ENCODE assay signal across 8 cellular contexts in the genomic region with DNA sequence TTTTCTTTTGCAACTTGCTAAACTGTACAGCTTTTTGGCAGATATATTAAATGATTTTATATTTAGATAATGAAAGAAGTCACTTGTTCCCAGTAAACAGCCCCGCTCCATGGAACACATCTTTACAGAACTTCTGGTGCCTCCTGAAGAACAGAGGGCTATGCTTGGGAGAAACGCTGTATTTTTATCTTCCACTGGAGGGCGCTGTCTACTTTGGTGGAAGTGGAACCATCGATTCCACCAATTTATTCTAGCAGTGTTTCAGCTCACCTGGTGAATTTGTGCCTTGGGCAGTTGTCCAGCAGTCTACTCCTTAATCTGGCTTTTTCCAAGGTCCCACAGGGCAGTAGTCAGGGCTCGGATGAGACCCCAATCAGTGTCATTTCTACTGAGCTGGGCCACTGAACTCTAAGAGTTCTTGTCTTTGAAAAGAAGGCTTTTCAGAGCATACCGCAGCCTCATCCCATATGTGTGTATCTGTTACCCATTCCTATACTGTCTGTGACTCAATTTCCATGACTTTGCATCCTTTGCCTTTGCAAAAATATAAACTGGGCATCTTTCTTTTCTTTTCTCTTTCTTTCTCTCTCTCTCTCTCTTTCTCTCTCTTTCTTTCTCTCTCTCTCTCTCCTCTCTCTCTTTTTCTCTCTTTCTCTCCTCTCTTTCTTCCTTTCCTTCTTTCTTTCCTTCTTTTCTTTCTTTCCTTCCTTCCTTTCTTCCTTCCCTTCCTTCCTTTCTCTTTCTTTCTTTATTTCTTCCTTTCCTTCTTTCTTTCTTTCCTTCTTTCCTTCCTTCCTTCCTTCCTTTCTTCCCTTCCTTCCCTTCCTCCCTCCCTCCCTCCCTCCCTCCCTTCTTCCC.
DNase-seq lines count a peak whose midpoint lies in the region; ATAC-seq and TF ChIP-seq lines count a peak whose summit lies in the region.

No MANE protein-coding gene starts in this region.

- peak; percentile 47 for DNase-seq in AG10803 (ENCODE audit: low read depth)
- DNase-seq in GM03348 (ENCODE audit: low spot score) = peak; percentile 70
- peak; percentile 54 for DNase-seq in NCI-H2029 (lab: John Stamatoyannopoulos, UW)
- peak; percentile 73 for DNase-seq in WERI-Rb-1
- peak; percentile 28 for DNase-seq in germinal center (ENCODE audit: low spot score)
- DNase-seq in retinal pigment epithelial cell (ENCODE audit: low read depth) = peak; percentile 12
- no peak for DNase-seq in stimulated activated naive CD4-positive, alpha-beta T cell treated with Interleukin-2 at 50 U/mL for 16 hours (lab: John Stamatoyannopoulos, UW)

- no peaks in the 10 kb centered on the region for H3K36me3 ChIP-seq in WERI-Rb-1

- no peak overlapping the region for H3K27ac ChIP-seq in WERI-Rb-1

- H3K27me3 ChIP-seq in WERI-Rb-1 (ENCODE audit: insufficient read depth, low read depth, severe bottlenecking) = peaks cover 20% of the 10 kb centered on the region

- H3K4me3 ChIP-seq in AG10803 (ENCODE audit: low read length) (no peak overlapping the region), WERI-Rb-1 (ENCODE audit: low read depth, low read length) (no peak overlapping the region), retinal pigment epithelial cell (ENCODE audit: low read length) (no peak overlapping the region)

- TF ChIP-seq CTCF in AG10803 (conservative IDR thresholded peaks at IDR 0.05; ENCODE audit: low read length) (peak; percentile 83), WERI-Rb-1 (IDR thresholded peaks at IDR 0.05; ENCODE audit: low read depth, low read length) (peak; percentile 87), retinal pigment epithelial cell (conservative IDR thresholded peaks at IDR 0.05; ENCODE audit: low read depth, low read length) (peak; percentile 89)

- H3K9me3 ChIP-seq in WERI-Rb-1 (ENCODE audit: severe bottlenecking) = peaks cover 2% of the 10 kb centered on the region

- ATAC-seq in HG03139 (IDR thresholded peaks at IDR 0.05; ENCODE audit: unreplicated experiment) = no peak
